In genomic region chr3:9351709-9352126, GRCh38 we compare ENCODE assay signal across 1 cellular context.
TF ChIP-seq lines count a peak whose summit lies in the region.

No MANE protein-coding gene starts in this region.

TF ChIP-seq in Ishikawa, 13 proteins besides CTCF, POLR2A, EP300 and RAD21 (continued from another document):
- TF ChIP-seq, protein P1, sequence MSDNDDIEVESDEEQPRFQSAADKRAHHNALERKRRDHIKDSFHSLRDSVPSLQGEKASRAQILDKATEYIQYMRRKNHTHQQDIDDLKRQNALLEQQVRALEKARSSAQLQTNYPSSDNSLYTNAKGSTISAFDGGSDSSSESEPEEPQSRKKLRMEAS (IDR thresholded peaks at IDR 0.05): 0 out of 2 replicates have a peak, but pooled peaks have one; percentile 36
- TF ChIP-seq ZBTB7A (IDR thresholded peaks at IDR 0.05; ENCODE audit: low read depth): peak; percentile 87
